ENCODE assay signal across 9 cellular contexts in genomic region chr4:157195374-157195773, GRCh38. TPM values are rescaled to one million over a fixed set of nuclear protein-coding genes. Genes with fewer than 3 reads are reported as not detected.
"Had no signal": no experiment of that assay in that cellular context is flagged by ENCODE, and none has a peak within 500 bp of the region (broad histone marks: within the 10 kb centered on the region; RNA-seq: fewer than 3 reads in every experiment).

No MANE protein-coding gene starts in this region.

- H2AFZ ChIP-seq: GM23248, GM23338 had no signal

- ATAC-seq: HCT116 had no signal

- DNase-seq: GM23248, GOT3, HCEC 1CT, HFFc6 had no signal

- H3K9ac ChIP-seq: GM23248 had no signal

- H3K4me1 ChIP-seq: HAP-1 had no signal

- H3K9me3 ChIP-seq: HAP-1 had no signal

- H3K27ac Mint-ChIP-seq: GM23338, HFFc6 had no signal

- H3K9me3 Mint-ChIP-seq: GM23338, H9, HFFc6 had no signal

- H3K36me3 ChIP-seq: HAP-1 had no signal

- H3K4me3 ChIP-seq: GM23248, GM23338, HAP-1 had no signal

- H3K4me3 Mint-ChIP-seq: GM23338, H9, HFFc6 had no signal

- H3K27ac ChIP-seq: GM23248 had no signal

RNA-seq across cellular contexts. Expression of gene GRIA2, which starts 25.2 kb away (rescaled TPM):
- polyA plus RNA-seq: GM23248, GM23338, H1 had no signal
